8 cellular contexts compared by ENCODE assay signal in genomic region chr10:21528452-21529235, GRCh38. TPM values are rescaled to one million over a fixed set of nuclear protein-coding genes. Genes with fewer than 3 reads are reported as not detected.
A peak's percentile ranks its signal among the peaks of the same experiment; 100 is the strongest.
DNase-seq lines count a peak whose midpoint lies in the region; ATAC-seq, FAIRE-seq and TF ChIP-seq lines count a peak whose summit lies in the region.

No MANE protein-coding gene starts in this region.

- peak overlapping the region; percentile 70; the same call in 1 of the 2 replicates for H3K4me3 ChIP-seq in WI38 (ENCODE audit: low read depth, low read length)
- peak overlapping the region; percentile 37 to 83 (median 58) for H3K4me3 ChIP-seq in keratinocyte (ENCODE audit: control insufficient read depth in 2 of 3, extremely low read depth in 1 of 3, insufficient read depth in 2 of 3, low read depth in 1 of 3, low read length in 3 of 3)
- peak overlapping the region; percentile 83 for H3K4me3 ChIP-seq in thoracic aorta

- H3K27me3 ChIP-seq in keratinocyte (ENCODE audit: control insufficient read depth, extremely low read depth, insufficient read depth, low read length) (no peaks in the 10 kb centered on the region), thoracic aorta (replicated peaks; ENCODE audit: insufficient read depth) (no peaks in the 10 kb centered on the region)

- TF ChIP-seq CTCF in WI38 (IDR thresholded peaks at IDR 0.05; ENCODE audit: low read depth, low read length) (no peak), keratinocyte (optimal IDR thresholded peaks at IDR 0.05 in 1 of 3, IDR thresholded peaks at IDR 0.05 in 1 of 3, conservative IDR thresholded peaks at IDR 0.05 in 1 of 3; ENCODE audit: extremely low read depth in 1 of 3, insufficient read depth in 2 of 3, low read length in 3 of 3) (no peak), thoracic aorta (IDR thresholded peaks at IDR 0.05) (no peak)

- H3K9me1 ChIP-seq in keratinocyte (ENCODE audit: control insufficient read depth, extremely low read depth, insufficient read depth, low read length), result no peaks in the 10 kb centered on the region

- DNase-seq in activated CD4-positive, alpha-beta T cell treated with anti-CD3 and anti-CD28 coated beads, Interleukin-2, amount 10 ng/mL, durations not matched to agents 7 days and 5 days, result no peak
- DNase-seq in activated CD4-positive, alpha-beta T cell treated with anti-CD3 and anti-CD28 coated beads, Interleukin-2, amount 50 U/mL, for 4 hours, result no peak
- DNase-seq in keratinocyte (ENCODE audit: low read depth, low spot score) (no peak), thoracic aorta (ENCODE audit: low spot score) (no peak), NCI-H187 treated with DMSO at 0.1 percent for 48 hours (lab: John Stamatoyannopoulos, UW) (no peak), T1000 (lab: John Stamatoyannopoulos, UW) (no peak)
- no peak for DNase-seq in activated CD8-positive, alpha-beta memory T cell treated with anti-CD3 and anti-CD28 coated beads, Interleukin-2, amount 50 U/mL, for 4 hours

- POLR2A ChIA-PET in activated CD4-positive, alpha-beta T cell treated with anti-CD3 and anti-CD28 coated beads, Interleukin-2, amount 10 ng/mL, durations not matched to agents 7 days and 5 days (lab: Charles Lee), result no interaction called here

- H3K27ac Mint-ChIP-seq in activated CD4-positive, alpha-beta T cell treated with anti-CD3 and anti-CD28 coated beads, Interleukin-2, amount 10 ng/mL, durations not matched to agents 7 days and 5 days, result peak overlapping the region; percentile 13

- no peak for FAIRE-seq in keratinocyte (lab: Jason Lieb, UNC)

- H3K9ac ChIP-seq in keratinocyte (ENCODE audit: control insufficient read depth, extremely low read depth, insufficient read depth, low read length), result peak overlapping the region; percentile 83

- dilution Hi-C loops in keratinocyte (cut with MboI; ENCODE audit: extremely low pct_ligation_motif_present, low sequenced_read_pairs), result no loop called here

- no peaks in the 10 kb centered on the region for H3K9me3 Mint-ChIP-seq in activated CD4-positive, alpha-beta T cell treated with anti-CD3 and anti-CD28 coated beads, Interleukin-2, amount 10 ng/mL, durations not matched to agents 7 days and 5 days

- H3K9me3 ChIP-seq in keratinocyte (ENCODE audit: control insufficient read depth, low read depth, low read length) (no peaks in the 10 kb centered on the region), thoracic aorta (no peaks in the 10 kb centered on the region)

- peak overlapping the region; percentile 75 for H3K4me2 ChIP-seq in keratinocyte (ENCODE audit: control insufficient read depth, extremely low read depth, insufficient read depth, low read depth, low read length)

- H3K27ac ChIP-seq in keratinocyte (ENCODE audit: control insufficient read depth, insufficient read depth, low read length) (peak overlapping the region; percentile 95), thoracic aorta (peak overlapping the region in 1 of 2 donors; percentile 97)

- H3K36me3 ChIP-seq in keratinocyte (ENCODE audit: control insufficient read depth in 2 of 2, extremely low read depth in 1 of 2, insufficient read depth in 2 of 2, low read length in 2 of 2) (no peaks in the 10 kb centered on the region), thoracic aorta (no peaks in the 10 kb centered on the region)

- H3K27me3 Mint-ChIP-seq in activated CD4-positive, alpha-beta T cell treated with anti-CD3 and anti-CD28 coated beads, Interleukin-2, amount 10 ng/mL, durations not matched to agents 7 days and 5 days, result peaks cover 37% of the 10 kb centered on the region

- no peak overlapping the region for H3K4me3 Mint-ChIP-seq in activated CD4-positive, alpha-beta T cell treated with anti-CD3 and anti-CD28 coated beads, Interleukin-2, amount 10 ng/mL, durations not matched to agents 7 days and 5 days

- H2AFZ ChIP-seq in keratinocyte (ENCODE audit: control insufficient read depth, low read length), result peak overlapping the region; percentile 85

- peaks cover 31% of the 10 kb centered on the region for H3K4me1 Mint-ChIP-seq in activated CD4-positive, alpha-beta T cell treated with anti-CD3 and anti-CD28 coated beads, Interleukin-2, amount 10 ng/mL, durations not matched to agents 7 days and 5 days

- CTCF ChIA-PET in activated CD4-positive, alpha-beta T cell treated with anti-CD3 and anti-CD28 coated beads, Interleukin-2, amount 10 ng/mL, durations not matched to agents 7 days and 5 days (lab: Charles Lee), result interaction anchor here (0.6 kb wide), 1 partner anchor 48 kb away, joined by 3 read pairs; no protein-coding TSS in a partner anchor

- peaks cover 32% of the 10 kb centered on the region for H3K4me1 ChIP-seq in keratinocyte (ENCODE audit: control insufficient read depth, extremely low read depth, insufficient read depth, low read length)
- H3K4me1 ChIP-seq in thoracic aorta (ENCODE audit: control insufficient read depth in 1 of 2, low read depth in 2 of 2), result peaks cover 12 to 14% of the 10 kb centered on the region in 2 donors

- peaks cover 12% of the 10 kb centered on the region for H3K36me3 Mint-ChIP-seq in activated CD4-positive, alpha-beta T cell treated with anti-CD3 and anti-CD28 coated beads, Interleukin-2, amount 10 ng/mL, durations not matched to agents 7 days and 5 days (ENCODE audit: low read depth)

- no peak for ATAC-seq in thoracic aorta (ENCODE audit: insufficient number of reproducible peaks, low FRiP score, low read depth)

- H3K79me2 ChIP-seq in keratinocyte (ENCODE audit: control insufficient read depth, insufficient read depth, low read length), result no peaks in the 10 kb centered on the region

- no peaks in the 10 kb centered on the region for H4K20me1 ChIP-seq in keratinocyte (ENCODE audit: control insufficient read depth, extremely low read depth, insufficient read depth, low read length)

RNA-seq across cellular contexts. Expression of gene SKIDA1, which starts 3.2 kb away (rescaled TPM):
- total RNA-seq in activated CD4-positive, alpha-beta T cell treated with anti-CD3 and anti-CD28 coated beads, Interleukin-2, amount 10 ng/mL, durations not matched to agents 7 days and 5 days, result under 1 TPM; 0.12 to 0.33 TPM
- 0.13 to 0.44 TPM (median 0.15 TPM) in 3 replicates for polyA plus RNA-seq in keratinocyte
- not detected for polyA plus RNA-seq in keratinocyte (2011; ENCODE audit: low read depth)
- polyA plus RNA-seq in keratinocyte (2011; cell fraction: cytosol; rRNA removed), result 0.04 and 0.22 TPM in 2 replicates
- polyA plus RNA-seq in keratinocyte (2011; cell fraction: nucleus; rRNA removed), result 0.45 and 0.61 TPM in 2 replicates
- 0.18 and 0.31 TPM in 2 replicates for polyA plus RNA-seq in keratinocyte (2012; ENCODE audit: low replicate concordance)
- 0.07 to 0.26 TPM in 2 of 3 replicates, not detected in the other for polyA minus RNA-seq in keratinocyte
- polyA minus RNA-seq in keratinocyte (2011; cell fraction: cytosol; rRNA and poly(A)+ RNA removed), result not detected
- polyA minus RNA-seq in keratinocyte (2011; cell fraction: nucleus; rRNA and poly(A)+ RNA removed), result 0.21 and 0.23 TPM in 2 replicates
- 1 to 10 TPM in 1 of 2 donors, under 1 TPM in 1; 0.71 to 5.3 TPM for total RNA-seq in thoracic aorta

RNA-seq across cellular contexts. Expression of gene MLLT10, which starts 5.4 kb away (rescaled TPM):
- total RNA-seq in activated CD4-positive, alpha-beta T cell treated with anti-CD3 and anti-CD28 coated beads, Interleukin-2, amount 10 ng/mL, durations not matched to agents 7 days and 5 days, result 10 to 100 TPM; 44.1 to 47.2 TPM
- polyA plus RNA-seq in keratinocyte, result 26.6 to 40.2 TPM (median 35.8 TPM) in 3 replicates
- 12.0 TPM for polyA plus RNA-seq in keratinocyte (2011; ENCODE audit: low read depth)
- 18.3 and 27.1 TPM in 2 replicates for polyA plus RNA-seq in keratinocyte (2011; cell fraction: cytosol; rRNA removed)
- 50.0 and 52.0 TPM in 2 replicates for polyA plus RNA-seq in keratinocyte (2011; cell fraction: nucleus; rRNA removed)
- polyA plus RNA-seq in keratinocyte (2012; ENCODE audit: low replicate concordance), result 12.5 and 16.0 TPM in 2 replicates
- 59.7 to 78.6 TPM (median 63.3 TPM) in 3 replicates for polyA minus RNA-seq in keratinocyte
- polyA minus RNA-seq in keratinocyte (2011; cell fraction: cytosol; rRNA and poly(A)+ RNA removed), result 23.2 TPM
- 61.4 and 110 TPM in 2 replicates for polyA minus RNA-seq in keratinocyte (2011; cell fraction: nucleus; rRNA and poly(A)+ RNA removed)
- 10 to 100 TPM; 35.1 to 54.7 TPM for total RNA-seq in thoracic aorta
